Comparison of ENCODE assay signal across 24 cellular contexts in the genomic region with DNA sequence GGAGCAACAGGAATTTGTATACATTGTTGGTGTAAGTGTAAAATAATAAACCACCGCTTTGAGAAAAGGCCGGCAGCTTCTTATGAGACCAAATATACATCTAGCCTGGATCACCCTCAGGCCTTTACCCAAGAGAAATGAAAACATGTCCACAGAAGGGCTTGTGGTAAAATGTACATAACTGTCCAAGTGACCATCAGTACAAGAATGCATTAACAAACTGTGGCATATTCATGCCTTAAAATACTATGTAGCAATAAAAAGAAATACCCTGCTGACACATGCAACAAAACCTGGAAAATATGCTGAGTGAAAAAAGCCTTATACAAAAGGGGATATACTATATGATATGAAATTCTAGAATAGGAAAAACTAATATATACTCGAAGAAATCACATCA.
DNase-seq lines count a peak whose midpoint lies in the region; ATAC-seq and TF ChIP-seq lines count a peak whose summit lies in the region.
"Had no signal": no experiment of that assay in that cellular context is flagged by ENCODE, and none has a peak within 500 bp of the region (broad histone marks: within the 10 kb centered on the region; RNA-seq: fewer than 3 reads in every experiment).

No MANE protein-coding gene starts in this region.

- H2AK9ac ChIP-seq in IMR-90 (replicated peaks; ENCODE audit: low read depth, low read length, poor library complexity), result no peak overlapping the region

- DNase-seq in EH (ENCODE audit: low read depth), result peak; percentile 78
- peak; percentile 41 for DNase-seq in IMR-90
- peak; percentile 59 for DNase-seq in choroid plexus epithelial cell (ENCODE audit: low read depth)
- peak; percentile 72 for DNase-seq in mesenchymal stem cell
- DNase-seq in NCI-H1694 treated with DMSO at 0.1 percent for 48 hours (lab: John Stamatoyannopoulos, UW), result no peak
- DNase-seq in NCI-H345 treated with DMSO at 0.1 percent for 48 hours (lab: John Stamatoyannopoulos, UW; ENCODE audit: unreplicated experiment), result no peak
- no peak for DNase-seq in NCI-H526 treated with DMSO at 0.1 percent for 48 hours (lab: John Stamatoyannopoulos, UW)
- DNase-seq: CD4-positive, CD25-positive, alpha-beta regulatory T cell; GDM1; NCI-H1092 treated with DMSO at 0.1 percent for 48 hours; NCI-H1436; NCI-H187 treated with DMSO at 0.1 percent for 48 hours; NCI-H2171 treated with DMSO at 0.1 percent for 48 hours; NCI-H345; NCI-H524 treated with DMSO at 0.1 percent for 48 hours; NK-92 treated with Interleukin-12 subunit alpha and Interleukin-12 subunit beta, amount 100 ng/mL, for 24 hours; PC-9; SJCRH30 had no signal

- BruUV-seq in IMR-90 (replicated peaks; lab: Mats Ljungman, UMichigan), result no TSS peak

- H3K18ac ChIP-seq in IMR-90 (ENCODE audit: low read depth, low read length), result no peak overlapping the region
- H3K18ac ChIP-seq in mesenchymal stem cell (ENCODE audit: low read depth in 1 of 2, low read length in 2 of 2), result no peak overlapping the region

- no peak overlapping the region for H3K4ac ChIP-seq in IMR-90 (ENCODE audit: low read depth, low read length)
- no peak overlapping the region for H3K4ac ChIP-seq in mesenchymal stem cell (ENCODE audit: low read depth in 1 of 2, low read length in 2 of 2)

- no peak for TF ChIP-seq POLR2A in IMR-90 (IDR thresholded peaks at IDR 0.05; ENCODE audit: low read depth, low read length)

- no peak overlapping the region for H2BK15ac ChIP-seq in IMR-90 (ENCODE audit: low read depth, low read length)
- no peak overlapping the region for H2BK15ac ChIP-seq in mesenchymal stem cell (ENCODE audit: low read depth, poor library complexity, severe bottlenecking)

- no peak overlapping the region for H2BK120ac ChIP-seq in IMR-90 (ENCODE audit: low read depth, low read length)
- H2BK120ac ChIP-seq in mesenchymal stem cell (ENCODE audit: low read depth, low read length), result no peak overlapping the region

- H2AFZ ChIP-seq in IMR-90 (replicated peaks; ENCODE audit: low read length, poor library complexity) (no peak overlapping the region), mesenchymal stem cell (ENCODE audit: low read depth, low read length) (no peak overlapping the region)
- H2AFZ ChIP-seq: PC-9 had no signal

- H3K9ac ChIP-seq in IMR-90 (ENCODE audit: low read depth, low read length) (no peak overlapping the region), mesenchymal stem cell (ENCODE audit: low read length) (no peak overlapping the region)
- H3K9ac ChIP-seq: BLaER1, KMS-11 had no signal

- H2BK20ac ChIP-seq in IMR-90 (ENCODE audit: low read depth, low read length), result no peak overlapping the region

- dilution Hi-C loops in IMR-90 (cut with HindIII; ENCODE audit: low sequenced_read_pairs, unreplicated experiment), result no loop called here

- no peaks in the 10 kb centered on the region for H3K27me3 ChIP-seq in IMR-90 (ENCODE audit: control insufficient read depth, insufficient read depth, low read length)
- no peaks in the 10 kb centered on the region for H3K27me3 ChIP-seq in mesenchymal stem cell (ENCODE audit: control insufficient read depth in 1 of 2, insufficient read depth in 1 of 2, low read length in 2 of 2)
- H3K27me3 ChIP-seq: BLaER1, SJCRH30 had no signal

- no peak for TF ChIP-seq RAD21 in IMR-90 (IDR thresholded peaks at IDR 0.05; ENCODE audit: low read length)

- H3K9me3 ChIP-seq in IMR-90 (ENCODE audit: control insufficient read depth, insufficient read depth, low read length) (peaks cover 2% of the 10 kb centered on the region; the same call in 1 of the 2 replicates), mesenchymal stem cell (ENCODE audit: control insufficient read depth, low read length) (no peaks in the 10 kb centered on the region)
- H3K9me3 ChIP-seq: BLaER1, SJCRH30 had no signal

- ATAC-seq in IMR-90 (ENCODE audit: low read depth) (peak; percentile 86), GM19351 (IDR thresholded peaks at IDR 0.05; ENCODE audit: unreplicated experiment) (no peak)
- ATAC-seq: GM12878, Right ventricle myocardium inferior, SK-N-SH treated with all-trans-retinoic acid at 6 μM for 48 hours had no signal

- TF ChIP-seq CTCF in IMR-90 (conservative IDR thresholded peaks at IDR 0.05; ENCODE audit: low read depth, low read length) (no peak), choroid plexus epithelial cell (conservative IDR thresholded peaks at IDR 0.05; ENCODE audit: low read depth, low read length) (no peak)

- H3K4me1 ChIP-seq in IMR-90 (ENCODE audit: control insufficient read depth, insufficient read depth, low read length), result no peaks in the 10 kb centered on the region
- no peaks in the 10 kb centered on the region for H3K4me1 ChIP-seq in mesenchymal stem cell (ENCODE audit: control insufficient read depth, insufficient read depth, low read depth, low read length)
- H3K4me1 ChIP-seq: BLaER1, SJCRH30 had no signal

- H3K23ac ChIP-seq in IMR-90 (ENCODE audit: low read depth, low read length) (no peak overlapping the region), mesenchymal stem cell (ENCODE audit: low read length in 2 of 2) (no peak overlapping the region)

- no peak overlapping the region for H2BK5ac ChIP-seq in IMR-90 (ENCODE audit: low read depth, low read length, poor library complexity, severe bottlenecking)
- no peak overlapping the region for H2BK5ac ChIP-seq in mesenchymal stem cell (ENCODE audit: low read depth, low read length, poor library complexity, severe bottlenecking)

- no peak overlapping the region for H4K8ac ChIP-seq in IMR-90 (ENCODE audit: low read depth in 2 of 2, low read length in 2 of 2)
- H4K8ac ChIP-seq in mesenchymal stem cell (ENCODE audit: low read length), result no peak overlapping the region

- no peak overlapping the region for H2BK12ac ChIP-seq in mesenchymal stem cell (ENCODE audit: low read length in 2 of 2)

- CTCF ChIA-PET in IMR-90 (lab: Yijun Ruan, JAX), result no interaction called here

- no peaks in the 10 kb centered on the region for H4K20me1 ChIP-seq in IMR-90 (ENCODE audit: insufficient read depth, low read length)
- H4K20me1 ChIP-seq: BLaER1 had no signal

- H3K27ac ChIP-seq in IMR-90 (ENCODE audit: insufficient read depth, low read length) (no peak overlapping the region), mesenchymal stem cell (ENCODE audit: low read length, poor library complexity, severe bottlenecking) (no peak overlapping the region)
- H3K27ac ChIP-seq: BLaER1, KMS-11, PC-9, SJCRH30 had no signal

- no peaks in the 10 kb centered on the region for H3K9me1 ChIP-seq in IMR-90 (ENCODE audit: insufficient read depth, low read length)

- H3K56ac ChIP-seq in IMR-90 (ENCODE audit: extremely low read depth, insufficient read depth, low read length), result no peak overlapping the region

- intact Hi-C loops in IMR-90 (cut with micrococcal nuclease), result no loop called here

- H2AK5ac ChIP-seq in IMR-90 (ENCODE audit: low read depth, low read length) (no peak overlapping the region), mesenchymal stem cell (ENCODE audit: low read length, severe bottlenecking) (no peak overlapping the region)

- H3K4me2 ChIP-seq in IMR-90 (ENCODE audit: low read depth, low read length) (no peak overlapping the region), mesenchymal stem cell (ENCODE audit: low read length, poor library complexity, severe bottlenecking) (no peak overlapping the region)
- H3K4me2 ChIP-seq: BLaER1, KMS-11, PC-9 had no signal

- H3K14ac ChIP-seq in IMR-90 (replicated peaks; ENCODE audit: low read depth, low read length), result no peak overlapping the region
- H3K14ac ChIP-seq in mesenchymal stem cell (ENCODE audit: low read length in 2 of 2), result no peak overlapping the region

- no peak overlapping the region for H4K5ac ChIP-seq in IMR-90 (ENCODE audit: low read depth, low read length)

- H3K4me3 ChIP-seq in IMR-90 (ENCODE audit: insufficient read depth, low read depth, low read length) (no peak overlapping the region), choroid plexus epithelial cell (ENCODE audit: low read depth, low read length) (no peak overlapping the region), mesenchymal stem cell (ENCODE audit: insufficient read depth in 1 of 2, low read depth in 1 of 2, low read length in 2 of 2) (no peak overlapping the region)
- H3K4me3 ChIP-seq: BLaER1, GM12878, PC-9, SJCRH30 had no signal

- H4K91ac ChIP-seq in IMR-90 (ENCODE audit: insufficient read depth, low read depth, low read length) (no peak overlapping the region), mesenchymal stem cell (ENCODE audit: low read length) (no peak overlapping the region)

- H3K36me3 ChIP-seq in IMR-90 (ENCODE audit: control insufficient read depth, insufficient read depth, low read length), result no peaks in the 10 kb centered on the region
- no peaks in the 10 kb centered on the region for H3K36me3 ChIP-seq in mesenchymal stem cell (ENCODE audit: control insufficient read depth in 1 of 2, insufficient read depth in 2 of 2, low read depth in 1 of 2, low read length in 2 of 2)
- H3K36me3 ChIP-seq: BLaER1, SJCRH30 had no signal

- in situ Hi-C loops in IMR-90 (cut with MboI; ENCODE audit: low sequenced_read_pairs), result no loop called here

- no CpG with 5 or more reads among the region's 3 CpGs for WGBS in IMR-90 (ENCODE audit: extremely low coverage in 2 of 2, insufficient read length in 1 of 2), 2 experiments
- no CpG with 5 or more reads among the region's 3 CpGs for WGBS in mesenchymal stem cell

- POLR2A ChIA-PET in IMR-90 (lab: Charles Lee; ENCODE audit: unreplicated experiment), result no interaction called here

- H3K79me1 ChIP-seq in IMR-90 (ENCODE audit: low read depth in 1 of 2, low read length in 2 of 2) (no peaks in the 10 kb centered on the region), mesenchymal stem cell (replicated peaks; ENCODE audit: low read length, poor library complexity, severe bottlenecking) (no peaks in the 10 kb centered on the region)

TF ChIP-seq in IMR-90, 13 proteins besides CTCF, POLR2A, EP300 and RAD21:
- TF ChIP-seq, protein P1, sequence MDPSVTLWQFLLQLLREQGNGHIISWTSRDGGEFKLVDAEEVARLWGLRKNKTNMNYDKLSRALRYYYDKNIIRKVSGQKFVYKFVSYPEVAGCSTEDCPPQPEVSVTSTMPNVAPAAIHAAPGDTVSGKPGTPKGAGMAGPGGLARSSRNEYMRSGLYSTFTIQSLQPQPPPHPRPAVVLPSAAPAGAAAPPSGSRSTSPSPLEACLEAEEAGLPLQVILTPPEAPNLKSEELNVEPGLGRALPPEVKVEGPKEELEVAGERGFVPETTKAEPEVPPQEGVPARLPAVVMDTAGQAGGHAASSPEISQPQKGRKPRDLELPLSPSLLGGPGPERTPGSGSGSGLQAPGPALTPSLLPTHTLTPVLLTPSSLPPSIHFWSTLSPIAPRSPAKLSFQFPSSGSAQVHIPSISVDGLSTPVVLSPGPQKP (IDR thresholded peaks at IDR 0.05; ENCODE audit: borderline replicate concordance, low read depth, low read length), result no peak
- TF ChIP-seq CEBPB (IDR thresholded peaks at IDR 0.05; ENCODE audit: low read depth, low read length), result peak; percentile 69; the same call in 1 of the 2 replicates

Comparison
In these comparisons a context has a peak if more than half of its experiments do, and no peak if none do; other contexts are left out.
1. DNase-seq: peak in EH (single experiment), IMR-90 (single experiment), choroid plexus epithelial cell (single experiment) and mesenchymal stem cell (single experiment); none in NCI-H1694 treated with DMSO at 0.1 percent for 48 hours (single experiment), NCI-H345 treated with DMSO at 0.1 percent for 48 hours (single experiment) and NCI-H526 treated with DMSO at 0.1 percent for 48 hours (single experiment).